In the genomic region with DNA sequence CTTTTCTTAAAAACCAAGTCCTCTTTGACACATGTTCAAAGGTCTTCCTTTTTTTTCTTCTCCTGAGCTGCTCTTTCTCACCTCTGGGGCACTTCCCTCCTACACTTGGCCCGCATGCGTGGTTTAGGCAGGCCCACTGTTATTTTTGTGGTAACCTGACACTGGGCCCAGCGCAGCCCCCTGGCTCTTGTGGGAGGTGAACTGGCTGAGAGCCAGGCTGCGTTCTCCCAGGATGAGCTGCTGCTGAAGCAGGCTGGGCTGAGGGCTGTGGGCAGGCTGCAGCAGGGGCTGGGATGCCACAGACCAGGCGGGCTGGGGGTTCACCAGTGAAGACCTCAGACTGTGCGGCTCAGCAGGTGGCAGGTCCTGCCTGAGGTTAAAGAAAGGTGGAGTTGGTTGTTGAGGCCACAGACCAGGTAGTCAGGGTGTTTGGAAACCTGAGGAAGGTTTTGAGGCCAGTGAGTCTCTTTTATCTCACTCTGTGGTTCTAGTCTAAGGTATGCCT, we compare ENCODE assay signal across 1 cellular context.
TF ChIP-seq lines count a peak whose summit lies in the region.

No MANE protein-coding gene starts in this region.

TF ChIP-seq in HEK293, 187 proteins besides CTCF, POLR2A, EP300 and RAD21 (continued from another document):
- TF ChIP-seq, protein P1, sequence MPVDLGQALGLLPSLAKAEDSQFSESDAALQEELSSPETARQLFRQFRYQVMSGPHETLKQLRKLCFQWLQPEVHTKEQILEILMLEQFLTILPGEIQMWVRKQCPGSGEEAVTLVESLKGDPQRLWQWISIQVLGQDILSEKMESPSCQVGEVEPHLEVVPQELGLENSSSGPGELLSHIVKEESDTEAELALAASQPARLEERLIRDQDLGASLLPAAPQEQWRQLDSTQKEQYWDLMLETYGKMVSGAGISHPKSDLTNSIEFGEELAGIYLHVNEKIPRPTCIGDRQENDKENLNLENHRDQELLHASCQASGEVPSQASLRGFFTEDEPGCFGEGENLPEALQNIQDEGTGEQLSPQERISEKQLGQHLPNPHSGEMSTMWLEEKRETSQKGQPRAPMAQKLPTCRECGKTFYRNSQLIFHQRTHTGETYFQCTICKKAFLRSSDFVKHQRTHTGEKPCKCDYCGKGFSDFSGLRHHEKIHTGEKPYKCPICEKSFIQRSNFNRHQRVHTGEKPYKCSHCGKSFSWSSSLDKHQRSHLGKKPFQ (tag by site-specific recombination; IDR thresholded peaks at IDR 0.05): peak; percentile 32; the same call in 1 of the 2 replicates
- no peak for TF ChIP-seq ZNF37A (tag by site-specific recombination; IDR thresholded peaks at IDR 0.05)
- no peak for TF ChIP-seq ZNF585B (tag by site-specific recombination; IDR thresholded peaks at IDR 0.05)
- 0 out of 2 replicates have a peak, but pooled peaks have one; percentile 39 for TF ChIP-seq ZNF561 (tag by site-specific recombination; IDR thresholded peaks at IDR 0.05; ENCODE audit: borderline replicate concordance)
- TF ChIP-seq KLF1 (tag by site-specific recombination; IDR thresholded peaks at IDR 0.05): no peak
